Comparison of ENCODE assay signal across 9 cellular contexts in the genomic region with DNA sequence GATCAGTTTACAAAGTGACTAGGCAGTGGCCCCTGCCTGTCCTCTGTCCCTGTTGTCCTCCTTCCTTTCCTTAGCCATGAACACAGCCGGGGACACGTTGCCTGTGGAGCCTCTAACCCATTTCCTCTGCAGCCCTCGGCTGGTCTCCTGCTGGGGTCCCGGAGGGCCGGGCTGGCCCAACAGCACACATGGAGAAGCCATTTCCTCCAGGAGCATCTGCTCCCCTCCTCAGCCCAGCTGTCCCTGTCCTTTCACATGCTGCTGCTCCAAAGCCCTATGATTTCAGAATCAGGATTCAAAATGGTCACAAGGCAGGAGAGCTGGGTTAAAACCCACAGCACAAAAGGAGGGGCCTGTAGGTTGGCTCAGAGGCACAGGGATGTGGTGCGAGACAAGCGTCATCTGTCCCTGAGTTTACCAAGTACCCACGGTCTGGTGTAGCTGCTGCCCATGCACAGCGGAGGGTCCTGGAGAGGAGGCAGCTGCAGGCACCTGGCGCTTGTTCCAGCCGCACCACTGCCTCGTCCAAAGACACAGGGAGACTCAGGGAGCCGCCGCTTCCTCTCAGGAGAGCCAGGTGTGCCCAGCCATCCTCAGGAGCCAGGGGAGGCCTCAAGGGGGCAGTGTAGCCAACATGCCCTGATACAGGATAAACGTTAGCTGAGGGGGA. TPM values are rescaled to one million over a fixed set of nuclear protein-coding genes. Genes with fewer than 3 reads are reported as not detected.
DNase-seq lines count a peak whose midpoint lies in the region; ATAC-seq and TF ChIP-seq lines count a peak whose summit lies in the region.
"Had no signal": no experiment of that assay in that cellular context is flagged by ENCODE, and none has a peak within 500 bp of the region (broad histone marks: within the 10 kb centered on the region; RNA-seq: fewer than 3 reads in every experiment).

No MANE protein-coding gene starts in this region.

- H3K9me3 Mint-ChIP-seq in progenitor cell of endocrine pancreas (ENCODE audit: low read depth), result no peaks in the 10 kb centered on the region
- H3K9me3 Mint-ChIP-seq: natural killer cell had no signal

- DNase-seq in D341Med (ENCODE audit: low spot score), result peak; percentile 84
- DNase-seq in HFF-Myc (ENCODE audit: extremely low read depth, low read depth), result no peak
- DNase-seq in NCI-H748 (lab: John Stamatoyannopoulos, UW; ENCODE audit: unreplicated experiment), result peak; percentile 63
- DNase-seq in activated T-cell treated with anti-CD3 and anti-CD28 coated beads, Interleukin-2, amount 50 U/mL, for 1 hour, result peak; percentile 44
- DNase-seq in foreskin fibroblast, result peak; percentile 10 to 58
- peak; percentile 51 for DNase-seq in progenitor cell of endocrine pancreas (ENCODE audit: low spot score, unreplicated experiment)
- no peak for DNase-seq in GF-D8 (lab: John Stamatoyannopoulos, UW)
- DNase-seq: natural killer cell had no signal

- ATAC-seq in GM21447 (IDR thresholded peaks at IDR 0.05; ENCODE audit: unreplicated experiment), result no peak

- H3K4me3 ChIP-seq in HFF-Myc (replicated peaks; ENCODE audit: low read depth, low read length), result no peak overlapping the region
- no peak overlapping the region for H3K4me3 ChIP-seq in foreskin fibroblast (ENCODE audit: low read depth in 1 of 2, low read length in 2 of 2)

- peak; percentile 83 for TF ChIP-seq CTCF in HFF-Myc (IDR thresholded peaks at IDR 0.05; ENCODE audit: low read depth, low read length, missing control alignments)
- peak; percentile 66 for TF ChIP-seq CTCF in foreskin fibroblast (IDR thresholded peaks at IDR 0.05; ENCODE audit: low read depth, low read length)
- TF ChIP-seq CTCF in progenitor cell of endocrine pancreas (IDR thresholded peaks at IDR 0.05; ENCODE audit: unreplicated experiment), result peak; percentile 81

- peaks cover 14% of the 10 kb centered on the region for H3K27me3 Mint-ChIP-seq in progenitor cell of endocrine pancreas

- no peak overlapping the region for H3K4me3 Mint-ChIP-seq in progenitor cell of endocrine pancreas (ENCODE audit: low read depth)
- H3K4me3 Mint-ChIP-seq: natural killer cell had no signal

- H3K4me1 Mint-ChIP-seq in progenitor cell of endocrine pancreas (ENCODE audit: low read depth), result peaks cover 7% of the 10 kb centered on the region

- H3K27ac Mint-ChIP-seq in progenitor cell of endocrine pancreas, result peak overlapping the region; percentile 72
- H3K27ac Mint-ChIP-seq: natural killer cell had no signal

- H3K36me3 Mint-ChIP-seq in progenitor cell of endocrine pancreas (ENCODE audit: insufficient read depth), result no peaks in the 10 kb centered on the region
- H3K36me3 Mint-ChIP-seq: natural killer cell had no signal

RNA-seq across cellular contexts. Expression of a gene that starts 4.1 kb away (rescaled TPM):
- total RNA-seq in progenitor cell of endocrine pancreas, result not detected in 2 replicates
- total RNA-seq: natural killer cell had no signal

RNA-seq across cellular contexts. Expression of a gene that starts 37.4 kb away (rescaled TPM):
- 3.0 and 3.8 TPM in 2 replicates for total RNA-seq in progenitor cell of endocrine pancreas
- total RNA-seq: natural killer cell had no signal

RNA-seq across cellular contexts. Expression of a gene that starts 38.7 kb away (rescaled TPM):
- total RNA-seq in progenitor cell of endocrine pancreas, result 12.4 and 12.7 TPM in 2 replicates

RNA-seq across cellular contexts. Expression of a gene that starts 54.3 kb away (rescaled TPM):
- 7.7 and 7.9 TPM in 2 replicates for total RNA-seq in progenitor cell of endocrine pancreas

Comparison
In these comparisons a context has a peak if more than half of its experiments do, and no peak if none do; other contexts are left out.
1. DNase-seq: peak in D341Med (single experiment), NCI-H748 (single experiment), activated T-cell treated with anti-CD3 and anti-CD28 coated beads, Interleukin-2, amount 50 U/mL, for 1 hour (single experiment), foreskin fibroblast (2 of 2) and progenitor cell of endocrine pancreas (single experiment); none in HFF-Myc (single experiment) and GF-D8 (single experiment).
2. Peak in every context shown above with its lines, with median percentiles within 50 percentile points of each other: CTCF ChIP-seq.